ENCODE assay signal across 8 cellular contexts in the genomic region with DNA sequence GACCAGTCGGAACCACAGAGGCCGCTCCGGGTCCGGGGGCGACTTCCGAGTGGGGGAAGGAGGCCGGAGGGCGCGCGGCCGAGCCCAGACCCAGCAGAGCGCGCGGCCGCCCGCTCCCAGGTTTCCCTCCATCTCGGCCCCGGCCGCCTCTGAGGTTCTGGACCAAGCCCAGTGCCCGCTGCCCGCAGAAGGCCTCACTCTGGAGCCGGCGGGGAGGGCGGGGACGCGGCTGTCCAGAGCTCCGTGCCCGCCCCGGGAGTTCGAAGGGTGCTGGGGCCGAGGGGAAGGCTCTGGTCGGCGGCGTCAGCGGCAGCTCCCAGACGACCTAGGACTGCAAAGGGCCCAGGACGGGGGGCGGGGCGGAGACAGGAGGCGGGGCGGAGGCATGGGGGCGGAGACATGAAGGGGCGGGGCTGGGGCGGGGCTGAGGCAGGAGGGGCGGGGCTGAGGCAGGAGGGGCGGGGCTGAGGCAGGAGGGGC. TPM values are rescaled to one million over a fixed set of nuclear protein-coding genes. Genes with fewer than 3 reads are reported as not detected.
DNase-seq lines count a peak whose midpoint lies in the region; ATAC-seq and TF ChIP-seq lines count a peak whose summit lies in the region.

No MANE protein-coding gene starts in this region.

- no peak for TF ChIP-seq CTCF in neural crest cell (conservative IDR thresholded peaks at IDR 0.05)
- no peak for TF ChIP-seq CTCF in suprapubic skin (IDR thresholded peaks at IDR 0.05)

- no peaks in the 10 kb centered on the region for H3K79me2 ChIP-seq in ACC112 (ENCODE audit: control insufficient read depth, insufficient read depth, low read length, unreplicated experiment)

- CTCF ChIA-PET in HEK293T (lab: Yijun Ruan, JAX): no interaction called here
- CTCF ChIA-PET in activated CD4-positive, alpha-beta memory T cell treated with anti-CD3 and anti-CD28 coated beads, Interleukin-2, amount 10 ng/mL, durations not matched to agents 7 days and 5 days (lab: Charles Lee): no interaction called here

- H3K4me3 ChIP-seq in ACC112 (ENCODE audit: low read depth, low read length) (peak overlapping the region; percentile 43; the same call in 1 of the 2 replicates), suprapubic skin (peak overlapping the region; percentile 48)

- H3K9me3 ChIP-seq in suprapubic skin: peaks cover 11% of the 10 kb centered on the region

- 20% methylated on average over 2 of the region's 46 CpGs for WGBS in suprapubic skin

- H3K27ac ChIP-seq in ACC112 (ENCODE audit: low read depth, low read length) (no peak overlapping the region), suprapubic skin (no peak overlapping the region)

- H3K27me3 ChIP-seq in ACC112 (ENCODE audit: insufficient read depth, low read length) (peaks cover 32% of the 10 kb centered on the region), suprapubic skin (peaks cover 40% of the 10 kb centered on the region)

- no peaks in the 10 kb centered on the region for H3K36me3 ChIP-seq in ACC112 (ENCODE audit: insufficient read depth, low read length)
- H3K36me3 ChIP-seq in suprapubic skin: no peaks in the 10 kb centered on the region

- peaks cover 20% of the 10 kb centered on the region for H3K4me1 Mint-ChIP-seq in activated CD4-positive, alpha-beta memory T cell treated with anti-CD3 and anti-CD28 coated beads, Interleukin-2, amount 10 ng/mL, durations not matched to agents 7 days and 5 days
- no peaks in the 10 kb centered on the region for H3K4me1 Mint-ChIP-seq in neural crest cell

- H3K4me1 ChIP-seq in ACC112 (ENCODE audit: control insufficient read depth, insufficient read depth, low read length, unreplicated experiment) (no peaks in the 10 kb centered on the region), suprapubic skin (peaks cover 24% of the 10 kb centered on the region)

- peak overlapping the region; percentile 16 for H2AFZ ChIP-seq in ACC112 (ENCODE audit: low read length, unreplicated experiment)

- POLR2A ChIA-PET in HEK293T (lab: Yijun Ruan, JAX): no interaction called here
- POLR2A ChIA-PET in activated CD4-positive, alpha-beta memory T cell treated with anti-CD3 and anti-CD28 coated beads, Interleukin-2, amount 10 ng/mL, durations not matched to agents 7 days and 5 days (lab: Charles Lee): interaction anchor here (0.7 kb wide), 2 partner anchors 14 to 212 kb away, joined by 3 read pairs; no protein-coding TSS in a partner anchor

- peaks cover 29% of the 10 kb centered on the region for H3K9me3 Mint-ChIP-seq in activated CD4-positive, alpha-beta memory T cell treated with anti-CD3 and anti-CD28 coated beads, Interleukin-2, amount 10 ng/mL, durations not matched to agents 7 days and 5 days
- H3K9me3 Mint-ChIP-seq in neural crest cell: peaks cover 16% of the 10 kb centered on the region

- H3K27me3 Mint-ChIP-seq in activated CD4-positive, alpha-beta memory T cell treated with anti-CD3 and anti-CD28 coated beads, Interleukin-2, amount 10 ng/mL, durations not matched to agents 7 days and 5 days: peaks cover 26% of the 10 kb centered on the region
- H3K27me3 Mint-ChIP-seq in neural crest cell (ENCODE audit: low read depth): peaks cover 35% of the 10 kb centered on the region

- TF ChIP-seq POLR2A in suprapubic skin (IDR thresholded peaks at IDR 0.05): no peak

- ATAC-seq in esophagus mucosa (peak; percentile 62), GM21390 (IDR thresholded peaks at IDR 0.05; ENCODE audit: unreplicated experiment) (no peak)

- DNase-seq in HEK293T (ENCODE audit: extremely low spot score): peak; percentile 94
- peak; percentile 80 for DNase-seq in activated CD4-positive, alpha-beta memory T cell treated with anti-CD3 and anti-CD28 coated beads, Interleukin-2, amount 10 ng/mL, durations not matched to agents 7 days and 5 days
- peak; percentile 30 for DNase-seq in neural crest cell (ENCODE audit: low read depth, low spot score)
- peak; percentile 65 to 79 for DNase-seq in suprapubic skin (ENCODE audit: low spot score in 2 of 2)
- no peak for DNase-seq in HPDE6-E6E7 (ENCODE audit: extremely low spot score)

- H3K27ac Mint-ChIP-seq in activated CD4-positive, alpha-beta memory T cell treated with anti-CD3 and anti-CD28 coated beads, Interleukin-2, amount 10 ng/mL, durations not matched to agents 7 days and 5 days: no peak overlapping the region
- H3K27ac Mint-ChIP-seq in neural crest cell (ENCODE audit: unreplicated experiment): no peak overlapping the region

- H3K4me3 Mint-ChIP-seq in activated CD4-positive, alpha-beta memory T cell treated with anti-CD3 and anti-CD28 coated beads, Interleukin-2, amount 10 ng/mL, durations not matched to agents 7 days and 5 days: peak overlapping the region; percentile 60
- no peak overlapping the region for H3K4me3 Mint-ChIP-seq in neural crest cell

- TF ChIP-seq EP300 in suprapubic skin (IDR thresholded peaks at IDR 0.05): no peak

- peaks cover 35% of the 10 kb centered on the region for H3K36me3 Mint-ChIP-seq in activated CD4-positive, alpha-beta memory T cell treated with anti-CD3 and anti-CD28 coated beads, Interleukin-2, amount 10 ng/mL, durations not matched to agents 7 days and 5 days (ENCODE audit: low read depth)
- H3K36me3 Mint-ChIP-seq in neural crest cell (ENCODE audit: low read depth): peaks cover 6% of the 10 kb centered on the region

TF ChIP-seq in HEK293T, 16 proteins besides CTCF, POLR2A, EP300 and RAD21:
- no peak for TF ChIP-seq LEF1 (IDR thresholded peaks at IDR 0.05; ENCODE audit: borderline replicate concordance)
- no peak for TF ChIP-seq ELF4 (IDR thresholded peaks at IDR 0.05)
- no peak for TF ChIP-seq SP1 (IDR thresholded peaks at IDR 0.05)
- TF ChIP-seq FOXA1 (IDR thresholded peaks at IDR 0.05): no peak
- no peak for TF ChIP-seq SUZ12 (IDR thresholded peaks at IDR 0.05)
- no peak for TF ChIP-seq BHLHE40 (IDR thresholded peaks at IDR 0.05; ENCODE audit: borderline replicate concordance)
- no peak for TF ChIP-seq ARNT (IDR thresholded peaks at IDR 0.05)
- TF ChIP-seq, protein P1, sequence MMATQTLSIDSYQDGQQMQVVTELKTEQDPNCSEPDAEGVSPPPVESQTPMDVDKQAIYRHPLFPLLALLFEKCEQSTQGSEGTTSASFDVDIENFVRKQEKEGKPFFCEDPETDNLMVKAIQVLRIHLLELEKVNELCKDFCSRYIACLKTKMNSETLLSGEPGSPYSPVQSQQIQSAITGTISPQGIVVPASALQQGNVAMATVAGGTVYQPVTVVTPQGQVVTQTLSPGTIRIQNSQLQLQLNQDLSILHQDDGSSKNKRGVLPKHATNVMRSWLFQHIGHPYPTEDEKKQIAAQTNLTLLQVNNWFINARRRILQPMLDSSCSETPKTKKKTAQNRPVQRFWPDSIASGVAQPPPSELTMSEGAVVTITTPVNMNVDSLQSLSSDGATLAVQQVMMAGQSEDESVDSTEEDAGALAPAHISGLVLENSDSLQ (IDR thresholded peaks at IDR 0.05): no peak
- no peak for TF ChIP-seq ZNF384 (IDR thresholded peaks at IDR 0.05)
- no peak for TF ChIP-seq TARDBP (IDR thresholded peaks at IDR 0.05)
- TF ChIP-seq NFRKB (IDR thresholded peaks at IDR 0.05): no peak
- no peak for TF ChIP-seq HDGF (IDR thresholded peaks at IDR 0.05; ENCODE audit: borderline replicate concordance)
- no peak for TF ChIP-seq FOXM1 (IDR thresholded peaks at IDR 0.05; ENCODE audit: borderline replicate concordance)
TF ChIP-seq in HEK293T: peak in this region for 0.

RNA-seq across cellular contexts. Expression of a gene that starts 48.0 kb away (rescaled TPM):
- total RNA-seq in activated CD4-positive, alpha-beta memory T cell treated with anti-CD3 and anti-CD28 coated beads, Interleukin-2, amount 10 ng/mL, durations not matched to agents 7 days and 5 days: 10 to 100 TPM; 30.0 to 31.2 TPM
- total RNA-seq in esophagus mucosa (3.1 TPM), neural crest cell (31.6 and 35.1 TPM in 2 replicates), suprapubic skin (1 to 10 TPM; 7.0 to 9.8 (median 7.9) TPM)

RNA-seq across cellular contexts. Expression of a gene that starts 53.2 kb away (rescaled TPM):
- 1 to 10 TPM; 3.4 to 3.9 TPM for total RNA-seq in activated CD4-positive, alpha-beta memory T cell treated with anti-CD3 and anti-CD28 coated beads, Interleukin-2, amount 10 ng/mL, durations not matched to agents 7 days and 5 days
- 0.72 TPM for total RNA-seq in esophagus mucosa
- 5.1 and 5.6 TPM in 2 replicates for total RNA-seq in neural crest cell
- total RNA-seq in suprapubic skin: 1 to 10 TPM in 3 of 4 donors, under 1 TPM in 1; 0.97 to 7.3 (median 2.7) TPM
